Comparison of ENCODE assay signal across 24 cellular contexts in the genomic region with DNA sequence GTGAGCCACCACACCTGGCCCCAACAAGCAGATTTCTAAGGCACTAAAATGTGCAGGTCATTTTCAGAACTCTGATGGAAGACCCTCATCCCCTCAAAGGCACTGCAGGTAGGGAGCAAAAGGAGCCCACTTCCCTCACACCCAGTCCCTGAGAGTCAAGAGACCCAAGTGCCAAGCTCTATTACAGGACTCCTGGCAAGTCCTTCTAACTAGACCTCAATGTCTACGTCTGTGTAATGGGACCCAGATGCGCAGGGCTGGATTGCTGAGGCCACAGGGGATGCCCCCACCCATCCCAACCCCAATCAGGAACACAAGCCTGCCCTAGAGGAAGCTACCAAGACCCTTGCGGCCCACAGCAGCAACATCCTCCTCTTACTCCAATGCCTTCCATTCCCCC. TPM values are rescaled to one million over a fixed set of nuclear protein-coding genes. Genes with fewer than 3 reads are reported as not detected.
DNase-seq lines count a peak whose midpoint lies in the region; ATAC-seq and TF ChIP-seq lines count a peak whose summit lies in the region.
"Had no signal": no experiment of that assay in that cellular context is flagged by ENCODE, and none has a peak within 500 bp of the region (broad histone marks: within the 10 kb centered on the region; RNA-seq: fewer than 3 reads in every experiment).

No MANE protein-coding gene starts in this region.

- no peak overlapping the region for H3K14ac ChIP-seq in neuronal stem cell (ENCODE audit: low read length)

- no peak overlapping the region for H2BK12ac ChIP-seq in neuronal stem cell (ENCODE audit: low read length)

- BruUV-seq in Caco-2 (replicated peaks; lab: Mats Ljungman, UMichigan) = no TSS peak

- H2BK120ac ChIP-seq in neuronal stem cell (ENCODE audit: low read depth, low read length) = no peak overlapping the region

- no peak for DNase-seq in Caco-2
- DNase-seq in H7 = peak; percentile 34
- DNase-seq in dorsolateral prefrontal cortex = no peak
- DNase-seq in neuronal stem cell (ENCODE audit: low spot score) = no peak
- DNase-seq in GM10248 (ENCODE audit: extremely low spot score) = no peak
- DNase-seq in stimulated activated CD4-positive, alpha-beta T cell treated with anti-CD3 and anti-CD28 coated beads, Interleukin-2, amount 100 ng/mL, for 24 hours = no peak
- no peak for DNase-seq in WTC11 (ENCODE audit: low spot score)
- no peak for DNase-seq in hepatic stellate cell (ENCODE audit: low spot score)
- DNase-seq: ACHN, AML-193, COR-L47, DMS153, GF-D8, NCI-H1105, NCI-H1694, NCI-H510A, NCI-H748 treated with DMSO at 0.1 percent for 48 hours, SHP77 had no signal

- H3K36me3 Mint-ChIP-seq in Caco-2 (ENCODE audit: insufficient read depth, unreplicated experiment) (peaks cover 20% of the 10 kb centered on the region), WTC11 (no peaks in the 10 kb centered on the region)

- no peak overlapping the region for H3K9ac ChIP-seq in neuronal stem cell (ENCODE audit: low read depth, low read length, poor library complexity)

- H3K36me3 ChIP-seq in Caco-2 (ENCODE audit: control insufficient read depth, insufficient read depth, low read length) = no peaks in the 10 kb centered on the region
- no peaks in the 10 kb centered on the region for H3K36me3 ChIP-seq in H7 (replicated peaks; ENCODE audit: control insufficient read depth, insufficient read depth, low read length)
- no peaks in the 10 kb centered on the region for H3K36me3 ChIP-seq in neuronal stem cell (replicated peaks in 1 of 2; ENCODE audit: control insufficient read depth in 2 of 2, insufficient read depth in 2 of 2, low read length in 2 of 2)

- no peak overlapping the region for H4K91ac ChIP-seq in neuronal stem cell (ENCODE audit: low read depth, low read length, poor library complexity)

- H2AK5ac ChIP-seq in neuronal stem cell (ENCODE audit: low read depth, low read length) = no peak overlapping the region

- H3K4me3 ChIP-seq in Caco-2 (ENCODE audit: low read depth, low read length) = no peak overlapping the region
- H3K4me3 ChIP-seq in H7 (ENCODE audit: insufficient read depth, low read depth, low read length) = no peak overlapping the region
- H3K4me3 ChIP-seq in dorsolateral prefrontal cortex = peak overlapping the region in 53 of 59 donors; percentile 8 to 93 (median 76)
- no peak overlapping the region for H3K4me3 ChIP-seq in neuronal stem cell (ENCODE audit: low read length in 2 of 2)
- H3K4me3 ChIP-seq: GM12878, GM23338, K562, SK-N-MC had no signal

- no peak overlapping the region for H3K4me2 ChIP-seq in neuronal stem cell (ENCODE audit: insufficient read depth, low read length, poor library complexity, severe bottlenecking)
- H3K4me2 ChIP-seq: GM23338 had no signal

- H2BK15ac ChIP-seq in neuronal stem cell (ENCODE audit: low read length) = peak overlapping the region; percentile 5

- intact Hi-C loops in Caco-2 (cut with micrococcal nuclease; ENCODE audit: unreplicated experiment) (loop anchor here (2.0 kb wide), 1 partner anchor 13 kb away; no protein-coding TSS in a partner anchor), dorsolateral prefrontal cortex (cut with DNase I) (loop anchor here (5.0 kb wide), 2 partner anchors 34 to 94 kb away; a partner anchor contains a TSS)

- no peak for ATAC-seq in WTC11
- ATAC-seq: GM12878, GM23338, HCT116, K562 had no signal

- H3K4me3 Mint-ChIP-seq in Caco-2 (ENCODE audit: unreplicated experiment) = no peak overlapping the region
- H3K4me3 Mint-ChIP-seq in WTC11 = no peak overlapping the region
- H3K4me3 Mint-ChIP-seq: GM23338 had no signal

- H3K27me3 ChIP-seq in Caco-2 (replicated peaks; ENCODE audit: control insufficient read depth, insufficient read depth, low read length) (no peaks in the 10 kb centered on the region), H7 (ENCODE audit: control insufficient read depth, insufficient read depth, low read length) (peaks cover 30% of the 10 kb centered on the region), dorsolateral prefrontal cortex (peaks cover 0 to 17% (median 3%) of the 10 kb centered on the region in 45 donors), neuronal stem cell (ENCODE audit: control insufficient read depth in 3 of 3, insufficient read depth in 3 of 3, low read depth in 1 of 3, low read length in 3 of 3) (peaks cover 12 to 56% (median 28%) of the 10 kb centered on the region in 3 experiments)

- H3K4ac ChIP-seq in neuronal stem cell (ENCODE audit: low read length) = no peak overlapping the region

- H3K4me1 ChIP-seq in Caco-2 (peaks cover 36% of the 10 kb centered on the region), neuronal stem cell (ENCODE audit: control insufficient read depth in 2 of 2, insufficient read depth in 1 of 2, low read depth in 1 of 2, low read length in 2 of 2) (peaks cover 3 to 4% of the 10 kb centered on the region in 2 donors)

- POLR2A ChIA-PET in Caco-2 (lab: Charles Lee) (interaction anchor here (0.6 kb wide), 1 partner anchor 141 kb away, joined by 3 read pairs; no protein-coding TSS in a partner anchor), GM10248 (lab: Yijun Ruan, JAX) (no interaction called here), WTC11 (lab: Charles Lee) (no interaction called here)

- TF ChIP-seq CTCF in Caco-2 (IDR thresholded peaks at IDR 0.05; ENCODE audit: insufficient read depth in 1 of 2, low read depth in 1 of 2, low read length in 1 of 2, severe bottlenecking in 1 of 2, unreplicated experiment in 1 of 2) (no peak), dorsolateral prefrontal cortex (IDR thresholded peaks at IDR 0.05 in 54 of 56, conservative IDR thresholded peaks at IDR 0.05 in 2 of 56; ENCODE audit: low read depth in 1 of 56, partially characterized antibody in 56 of 56) (no peak), GM10248 (IDR thresholded peaks at IDR 0.05; ENCODE audit: control extremely low read depth, extremely low read depth, low read depth, missing control alignments) (no peak), WTC11 (IDR thresholded peaks at IDR 0.05) (no peak)

- CTCF ChIA-PET in Caco-2 (lab: Charles Lee) = interaction anchor here (0.9 kb wide), 1 partner anchor 10 kb away, joined by 7 read pairs; no protein-coding TSS in a partner anchor
- CTCF ChIA-PET in GM10248 (lab: Yijun Ruan, JAX) = interaction anchor here (0.9 to 2.0 kb wide), 3 partner anchors 20 to 137 kb away, joined by 3 to 7 read pairs (median 4); no protein-coding TSS in a partner anchor
- CTCF ChIA-PET in WTC11 (lab: Charles Lee) = interaction anchor here (1.1 to 2.5 kb wide), 2 partner anchors 18 to 135 kb away, joined by 4 to 17 read pairs; no protein-coding TSS in a partner anchor

- peaks cover 41% of the 10 kb centered on the region for H3K4me1 Mint-ChIP-seq in Caco-2 (ENCODE audit: low read depth, unreplicated experiment)
- H3K4me1 Mint-ChIP-seq in WTC11 = peaks cover 16% of the 10 kb centered on the region

- no peak overlapping the region for H3K18ac ChIP-seq in neuronal stem cell (ENCODE audit: low read length)

- peak overlapping the region in 57 of 59 donors; percentile 68 to 99 (median 95) for H3K27ac ChIP-seq in dorsolateral prefrontal cortex
- H3K27ac ChIP-seq in neuronal stem cell (replicated peaks; ENCODE audit: low read length) = no peak overlapping the region
- H3K27ac ChIP-seq: C4-2B, SK-N-MC had no signal

- no peak overlapping the region for H2AFZ ChIP-seq in neuronal stem cell (ENCODE audit: low read length)
- H2AFZ ChIP-seq: GM23338 had no signal

- H3K9me3 ChIP-seq in Caco-2 (no peaks in the 10 kb centered on the region), neuronal stem cell (replicated peaks in 1 of 2; ENCODE audit: control insufficient read depth in 2 of 2, insufficient read depth in 1 of 2, low read depth in 1 of 2, low read length in 2 of 2) (peaks cover 0 to 2% of the 10 kb centered on the region in 2 donors)

- H3K27ac Mint-ChIP-seq in Caco-2 (ENCODE audit: unreplicated experiment) = peak overlapping the region; percentile 82
- H3K27ac Mint-ChIP-seq in WTC11 = no peak overlapping the region
- H3K27ac Mint-ChIP-seq: GM23338 had no signal

- H3K27me3 Mint-ChIP-seq in Caco-2 (ENCODE audit: insufficient read depth, unreplicated experiment) = no peaks in the 10 kb centered on the region
- H3K27me3 Mint-ChIP-seq in WTC11 (ENCODE audit: low read depth) = peaks cover 42% of the 10 kb centered on the region

- H3K9me3 Mint-ChIP-seq in Caco-2 (ENCODE audit: unreplicated experiment) = no peaks in the 10 kb centered on the region
- H3K9me3 Mint-ChIP-seq in WTC11 = no peaks in the 10 kb centered on the region

- H3K79me1 ChIP-seq in neuronal stem cell (ENCODE audit: low read depth, low read length) = no peaks in the 10 kb centered on the region

- H2BK5ac ChIP-seq in neuronal stem cell (ENCODE audit: low read length) = no peak overlapping the region

- no CpG with 5 or more reads among the region's 3 CpGs for WGBS in neuronal stem cell (ENCODE audit: extremely low coverage in 2 of 2, insufficient read length in 2 of 2, insufficient replicate concordance in 1 of 2), 2 donors

- H4K8ac ChIP-seq in neuronal stem cell (ENCODE audit: low read depth, low read length) = no peak overlapping the region

- no peak overlapping the region for H3K23ac ChIP-seq in neuronal stem cell (ENCODE audit: low read depth, low read length, poor library complexity)

TF ChIP-seq in WTC11, 78 proteins besides CTCF, POLR2A, EP300 and RAD21 (continues in another document):
- TF ChIP-seq NR2C2 (CRISPR knock-in tag; IDR thresholded peaks at IDR 0.05) (no peak), JAZF1 (CRISPR knock-in tag; IDR thresholded peaks at IDR 0.05) (no peak)

RNA-seq across cellular contexts. Expression of a gene that starts 2.7 kb away (rescaled TPM):
- total RNA-seq in Caco-2 (2022) (53.0 and 54.0 TPM in 2 replicates), dorsolateral prefrontal cortex (100 to 1,000 TPM in 55 of 120 experiments, 10 to 100 TPM in 65; 20.8 to 459 (median 91.3) TPM), WTC11 (2021) (2.8 to 3.4 TPM (median 3.2 TPM) in 3 replicates)
- total RNA-seq in H7 (2014; rRNA removed; shearing (Covaris generic)) = 1.6 and 3.0 TPM in 2 replicates
- 3.6 TPM for polyA plus RNA-seq in neuronal stem cell (2013, experiment 1 of 2)
- 3.4 TPM for polyA plus RNA-seq in neuronal stem cell (2013, experiment 2 of 2)

RNA-seq across cellular contexts. Expression of a gene that starts 36.7 kb away (rescaled TPM):
- 38.5 and 47.6 TPM in 2 replicates for total RNA-seq in Caco-2 (2022)
- 27.7 and 28.3 TPM in 2 replicates for total RNA-seq in H7 (2014; rRNA removed; shearing (Covaris generic))
- 10 to 100 TPM; 36.8 to 68.6 (median 51.1) TPM for total RNA-seq in dorsolateral prefrontal cortex
- 43.3 TPM for polyA plus RNA-seq in neuronal stem cell (2013, experiment 1 of 2)
- 45.1 TPM for polyA plus RNA-seq in neuronal stem cell (2013, experiment 2 of 2)
- 10.6 to 12.4 TPM (median 12.3 TPM) in 3 replicates for total RNA-seq in WTC11 (2021)

Comparison
In these comparisons a context has a peak if more than half of its experiments do, and no peak if none do; other contexts are left out.
1. H3K4me3 ChIP-seq: peak in dorsolateral prefrontal cortex (53 of 59); none in Caco-2 (single experiment), H7 (single experiment) and neuronal stem cell (0 of 2).